10 cellular contexts compared by ENCODE assay signal in the genomic region with DNA sequence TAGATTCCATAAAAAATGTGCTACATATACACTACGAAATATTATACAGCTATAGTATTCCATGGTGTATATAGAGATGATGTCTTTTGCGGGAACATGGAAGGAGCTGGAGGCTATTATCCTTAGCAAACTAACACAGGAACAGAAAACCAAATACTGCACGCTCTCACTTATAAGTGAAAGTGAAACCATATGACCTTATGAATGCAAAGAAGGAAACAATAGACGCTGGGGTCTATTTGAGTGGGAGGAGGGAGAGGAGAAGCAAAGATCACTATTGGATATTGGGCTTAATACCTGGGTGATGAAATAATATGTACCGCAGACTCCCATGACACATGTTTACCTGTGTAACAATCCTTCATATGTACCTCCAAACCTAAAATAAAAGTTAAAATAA.
DNase-seq lines count a peak whose midpoint lies in the region; ATAC-seq and TF ChIP-seq lines count a peak whose summit lies in the region.
"Had no signal": no experiment of that assay in that cellular context is flagged by ENCODE, and none has a peak within 500 bp of the region (broad histone marks: within the 10 kb centered on the region; RNA-seq: fewer than 3 reads in every experiment).

No MANE protein-coding gene starts in this region.

- no peak for TF ChIP-seq CTCF in testis (IDR thresholded peaks at IDR 0.05)
- TF ChIP-seq CTCF in lower leg skin (IDR thresholded peaks at IDR 0.05): no peak

- 47 to 59% methylated on average over 5 of the region's 5 CpGs for WGBS in testis, 2 donors
- WGBS in lower leg skin, 2 donors: 31 to 47% methylated on average over 5 of the region's 5 CpGs

- no peaks in the 10 kb centered on the region for H3K27me3 Mint-ChIP-seq in immature natural killer cell (ENCODE audit: low read depth in 3 of 3)

- intact Hi-C loops in testis (cut with DNase I; ENCODE audit: low total_unique reads): no loop called here
- intact Hi-C loops in lower leg skin (cut with DNase I; ENCODE audit: low total_unique reads): no loop called here

- ATAC-seq in activated CD4-positive, CD25-positive, alpha-beta regulatory T cell treated with anti-CD3 and anti-CD28 coated beads, Interleukin-2, amount 50 U/mL, for 24 hours: peak; percentile 63 to 73
- peak; percentile 80 for ATAC-seq in HG03045 (IDR thresholded peaks at IDR 0.05; ENCODE audit: unreplicated experiment)

- H3K4me3 ChIP-seq in testis (peak overlapping the region in 1 of 2 donors; percentile 23), lower leg skin (ENCODE audit: low read depth, poor library complexity, severe bottlenecking) (no peak overlapping the region)

- H3K4me3 Mint-ChIP-seq in immature natural killer cell: peak overlapping the region; percentile 62 to 85 (median 70)

- H3K36me3 ChIP-seq in testis (ENCODE audit: low read depth, missing control alignments): no peaks in the 10 kb centered on the region

- H3K27me3 ChIP-seq in testis: no peaks in the 10 kb centered on the region

- TF ChIP-seq POLR2A in testis (IDR thresholded peaks at IDR 0.05) (no peak), lower leg skin (IDR thresholded peaks at IDR 0.05) (no peak)

- H3K9me3 ChIP-seq in testis: no peaks in the 10 kb centered on the region

- H3K36me3 Mint-ChIP-seq in immature natural killer cell: peaks cover 0 to 4% (median 0%) of the 10 kb centered on the region in 3 donors

- H3K4me1 Mint-ChIP-seq in immature natural killer cell: peaks cover 16 to 33% of the 10 kb centered on the region in 2 donors

- peak overlapping the region; percentile 38 to 83 (median 65) for H3K27ac Mint-ChIP-seq in immature natural killer cell

- H3K9me3 Mint-ChIP-seq in immature natural killer cell: peaks cover 0 to 8% (median under 1%) of the 10 kb centered on the region in 6 donors

- DNase-seq in activated CD4-positive, CD25-positive, alpha-beta regulatory T cell treated with anti-CD3 and anti-CD28 coated beads, Interleukin-2, amount 50 U/mL, for 72 hours: no peak
- DNase-seq in RPMI8226 (peak; percentile 2), immature natural killer cell (peak; percentile 1 to 30 (median 17)), testis (no peak), HuH-7 (ENCODE audit: low spot score) (no peak), lower leg skin (ENCODE audit: low spot score in 2 of 2) (no peak)

- no peaks in the 10 kb centered on the region for H3K4me1 ChIP-seq in testis
- H3K4me1 ChIP-seq: parathyroid adenoma had no signal

- no peak overlapping the region for H3K27ac ChIP-seq in testis
- H3K27ac ChIP-seq: parathyroid adenoma, VCaP had no signal

Comparison
In these comparisons a context has a peak if more than half of its experiments do, and no peak if none do; other contexts are left out.
1. DNase-seq: peak in RPMI8226 (single experiment) and immature natural killer cell (3 of 3); none in activated CD4-positive, CD25-positive, alpha-beta regulatory T cell treated with anti-CD3 and anti-CD28 coated beads, Interleukin-2, amount 50 U/mL, for 72 hours (single experiment), testis (single experiment), HuH-7 (single experiment) and lower leg skin (0 of 2).